20 cellular contexts compared by ENCODE assay signal in the genomic region with DNA sequence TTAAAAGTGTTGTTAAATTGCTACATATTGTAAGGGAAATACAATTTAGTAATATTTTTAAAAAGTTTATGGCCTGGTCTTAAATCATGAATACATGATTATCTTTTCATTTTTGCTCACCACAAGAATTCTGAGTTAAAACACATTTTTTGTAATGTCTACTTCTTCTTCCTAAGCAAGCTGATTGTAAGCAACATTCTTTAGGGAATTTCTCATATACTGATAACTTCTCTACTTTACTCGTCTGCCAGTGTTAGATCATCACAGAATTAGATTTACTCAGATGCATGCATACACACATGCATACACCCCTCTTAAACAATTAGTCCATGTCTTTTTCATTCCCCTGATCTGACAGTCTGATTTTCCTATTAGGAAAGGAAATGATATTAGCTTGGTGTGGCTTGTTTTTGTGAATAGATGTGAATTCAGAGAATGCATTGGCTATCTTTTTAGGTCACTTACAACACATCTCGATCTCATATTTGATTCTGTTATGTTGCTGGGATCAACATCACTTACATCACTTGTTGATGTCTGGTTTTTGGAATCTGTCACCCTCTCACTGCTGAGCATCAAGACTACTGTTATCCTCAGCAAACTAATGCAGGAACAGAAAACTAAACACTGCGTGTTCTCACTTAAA.
"Had no signal": no experiment of that assay in that cellular context is flagged by ENCODE, and none has a peak within 500 bp of the region (broad histone marks: within the 10 kb centered on the region; RNA-seq: fewer than 3 reads in every experiment).

No MANE protein-coding gene starts in this region.

- H3K27ac ChIP-seq: gastrocnemius medialis, parathyroid adenoma, tibial artery had no signal

- ATAC-seq: activated T-cell treated with anti-CD3 and anti-CD28 coated beads, Interleukin-2, amount 50 U/mL, for 72 hours; gastrocnemius medialis; left ventricle myocardium superior; natural killer cell treated with Interleukin-12 subunit alpha and Interleukin-12 subunit beta and Interleukin-15 and Interleukin-18, amount 100 ng/mL, for 72 hours; right cardiac atrium; stimulated activated naive CD8-positive, alpha-beta T cell treated with anti-CD3 and anti-CD28 coated beads, Interleukin-15, amount 100 ng/mL, for 72 hours had no signal

- H3K27ac Mint-ChIP-seq: activated CD4-positive, alpha-beta memory T cell treated with anti-CD3 and anti-CD28 coated beads, Interleukin-2, amount 10 ng/mL, durations not matched to agents 7 days and 5 days; activated CD4-positive, alpha-beta T cell treated with anti-CD3 and anti-CD28 coated beads, Interleukin-2, amount 10 ng/mL, durations not matched to agents 24 days and 14 days; activated naive CD4-positive, alpha-beta T cell treated with anti-CD3 and anti-CD28 coated beads for 36 hours; activated T-cell treated with anti-CD3 and anti-CD28 coated beads, Interleukin-2, amount 50 U/mL, for 72 hours; brain; dendritic cell treated with granulocyte-macrophage colony-stimulating factor and Interleukin-4, amounts not matched to agents 40 ng/mL and 50 ng/mL, for 4 days; stimulated activated naive CD8-positive, alpha-beta T cell treated with anti-CD3 and anti-CD28 coated beads, Interleukin-15, amount 100 ng/mL, for 72 hours had no signal

- H3K9me3 Mint-ChIP-seq: activated CD4-positive, alpha-beta memory T cell treated with anti-CD3 and anti-CD28 coated beads, Interleukin-2, amount 10 ng/mL, durations not matched to agents 7 days and 5 days; activated CD4-positive, alpha-beta T cell treated with anti-CD3 and anti-CD28 coated beads, Interleukin-2, amount 10 ng/mL, durations not matched to agents 24 days and 14 days; activated naive CD4-positive, alpha-beta T cell treated with anti-CD3 and anti-CD28 coated beads for 36 hours; activated T-cell treated with anti-CD3 and anti-CD28 coated beads, Interleukin-2, amount 50 U/mL, for 72 hours; brain; dendritic cell treated with granulocyte-macrophage colony-stimulating factor and Interleukin-4, amounts not matched to agents 40 ng/mL and 50 ng/mL, for 4 days; natural killer cell treated with Interleukin-12 subunit alpha and Interleukin-12 subunit beta and Interleukin-15 and Interleukin-18, amount 100 ng/mL, for 72 hours; stimulated activated naive CD8-positive, alpha-beta T cell treated with anti-CD3 and anti-CD28 coated beads, Interleukin-15, amount 100 ng/mL, for 72 hours had no signal

- H3K4me3 Mint-ChIP-seq: activated CD4-positive, alpha-beta memory T cell treated with anti-CD3 and anti-CD28 coated beads, Interleukin-2, amount 10 ng/mL, durations not matched to agents 7 days and 5 days; activated CD4-positive, alpha-beta T cell treated with anti-CD3 and anti-CD28 coated beads, Interleukin-2, amount 10 ng/mL, durations not matched to agents 24 days and 14 days; activated naive CD4-positive, alpha-beta T cell treated with anti-CD3 and anti-CD28 coated beads for 36 hours; activated T-cell treated with anti-CD3 and anti-CD28 coated beads, Interleukin-2, amount 50 U/mL, for 72 hours; brain; dendritic cell treated with granulocyte-macrophage colony-stimulating factor and Interleukin-4, amounts not matched to agents 40 ng/mL and 50 ng/mL, for 4 days; natural killer cell treated with Interleukin-12 subunit alpha and Interleukin-12 subunit beta and Interleukin-15 and Interleukin-18, amount 100 ng/mL, for 72 hours; stimulated activated naive CD8-positive, alpha-beta T cell treated with anti-CD3 and anti-CD28 coated beads, Interleukin-15, amount 100 ng/mL, for 72 hours had no signal

- H3K27me3 ChIP-seq: gastrocnemius medialis, tibial artery had no signal

- H3K4me1 Mint-ChIP-seq: activated CD4-positive, alpha-beta memory T cell treated with anti-CD3 and anti-CD28 coated beads, Interleukin-2, amount 10 ng/mL, durations not matched to agents 7 days and 5 days; activated CD4-positive, alpha-beta T cell treated with anti-CD3 and anti-CD28 coated beads, Interleukin-2, amount 10 ng/mL, durations not matched to agents 24 days and 14 days; brain; stimulated activated naive CD8-positive, alpha-beta T cell treated with anti-CD3 and anti-CD28 coated beads, Interleukin-15, amount 100 ng/mL, for 72 hours had no signal

- DNase-seq: activated CD4-positive, alpha-beta memory T cell treated with anti-CD3 and anti-CD28 coated beads, Interleukin-2, amount 10 ng/mL, durations not matched to agents 7 days and 5 days; activated CD4-positive, alpha-beta T cell treated with anti-CD3 and anti-CD28 coated beads, Interleukin-2, amount 10 ng/mL, durations not matched to agents 24 days and 14 days; activated effector memory CD4-positive, alpha-beta T cell treated with Interleukin-2 at 50 U/mL for 16 hours; activated T-cell treated with anti-CD3 and anti-CD28 coated beads, Interleukin-2, amount 50 U/mL, for 72 hours; anterior cingulate cortex; effector CD4-positive, alpha-beta T cell; gastrocnemius medialis; head of caudate nucleus; left ventricle myocardium superior; mammary epithelial cell; midbrain; right cardiac atrium; stimulated activated CD4-positive, alpha-beta T cell treated with anti-CD3 and anti-CD28 coated beads, Interleukin-4, amount 100 ng/mL, for 24 hours; stimulated activated naive CD8-positive, alpha-beta T cell treated with anti-CD3 and anti-CD28 coated beads, Interleukin-15, amount 100 ng/mL, for 72 hours; tibial artery had no signal

- H3K4me1 ChIP-seq: gastrocnemius medialis, parathyroid adenoma, tibial artery had no signal

- H3K27me3 Mint-ChIP-seq: activated CD4-positive, alpha-beta memory T cell treated with anti-CD3 and anti-CD28 coated beads, Interleukin-2, amount 10 ng/mL, durations not matched to agents 7 days and 5 days; activated CD4-positive, alpha-beta T cell treated with anti-CD3 and anti-CD28 coated beads, Interleukin-2, amount 10 ng/mL, durations not matched to agents 24 days and 14 days; brain; dendritic cell treated with granulocyte-macrophage colony-stimulating factor and Interleukin-4, amounts not matched to agents 40 ng/mL and 50 ng/mL, for 4 days; natural killer cell treated with Interleukin-12 subunit alpha and Interleukin-12 subunit beta and Interleukin-15 and Interleukin-18, amount 100 ng/mL, for 72 hours; stimulated activated naive CD8-positive, alpha-beta T cell treated with anti-CD3 and anti-CD28 coated beads, Interleukin-15, amount 100 ng/mL, for 72 hours had no signal

- H3K4me3 ChIP-seq: gastrocnemius medialis, tibial artery had no signal

- H3K9me3 ChIP-seq: gastrocnemius medialis, tibial artery had no signal
